In the genomic region with DNA sequence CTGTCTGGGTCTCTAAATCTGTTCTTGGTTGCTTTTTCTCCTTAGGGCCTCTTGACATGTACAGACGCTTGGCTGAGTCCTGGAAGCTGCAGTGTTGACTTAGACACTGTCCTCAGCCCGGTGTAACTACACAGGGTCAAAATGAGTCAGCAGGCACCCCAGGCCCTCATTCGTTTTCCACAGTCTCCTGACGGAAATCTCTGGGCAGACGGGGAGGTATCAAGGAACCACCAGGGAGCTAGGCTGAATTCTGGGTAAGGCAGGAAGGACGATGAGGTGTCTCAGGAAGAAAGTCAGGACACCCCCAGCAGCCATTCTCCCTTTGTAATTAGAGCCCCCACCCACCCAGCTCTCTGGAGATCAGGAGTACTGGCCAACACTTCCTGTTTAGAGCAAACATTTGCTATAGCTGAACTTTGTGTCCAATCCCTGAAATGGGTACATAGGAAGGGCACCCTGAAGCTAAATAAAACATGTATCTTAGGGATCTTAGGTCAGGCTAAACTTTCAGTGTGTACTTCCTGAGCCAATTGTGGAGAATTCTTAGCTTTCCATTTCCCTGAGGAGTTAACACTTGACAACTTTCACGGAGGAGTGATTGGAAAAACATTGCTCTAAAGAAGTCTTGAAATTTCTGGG, we compare ENCODE assay signal across 20 cellular contexts. TPM values are rescaled to one million over a fixed set of nuclear protein-coding genes. Genes with fewer than 3 reads are reported as not detected.
DNase-seq lines count a peak whose midpoint lies in the region; ATAC-seq and TF ChIP-seq lines count a peak whose summit lies in the region.
"Had no signal": no experiment of that assay in that cellular context is flagged by ENCODE, and none has a peak within 500 bp of the region (broad histone marks: within the 10 kb centered on the region; RNA-seq: fewer than 3 reads in every experiment).

No MANE protein-coding gene starts in this region.

- BruUV-seq in PC-9 (replicated peaks; lab: Mats Ljungman, UMichigan), result no TSS peak

- no peak overlapping the region for H3K4me2 ChIP-seq in PC-9
- H3K4me2 ChIP-seq: GM23338 had no signal

- no peaks in the 10 kb centered on the region for H3K79me2 ChIP-seq in PC-9 (ENCODE audit: low read depth)

- no peaks in the 10 kb centered on the region for H3K27me3 ChIP-seq in adrenal gland
- H3K27me3 ChIP-seq in esophagus muscularis mucosa, result peaks cover 0 to 7% (median 0%) of the 10 kb centered on the region in 4 donors
- no peaks in the 10 kb centered on the region for H3K27me3 ChIP-seq in right lobe of liver
- H3K27me3 ChIP-seq in PC-9 (ENCODE audit: insufficient read depth, low read depth), result no peaks in the 10 kb centered on the region
- H3K27me3 ChIP-seq: body of pancreas had no signal

- TF ChIP-seq CTCF in adrenal gland (IDR thresholded peaks at IDR 0.05), result no peak
- no peak for TF ChIP-seq CTCF in esophagus muscularis mucosa (IDR thresholded peaks at IDR 0.05)
- TF ChIP-seq CTCF in right lobe of liver (IDR thresholded peaks at IDR 0.05), result no peak
- no peak for TF ChIP-seq CTCF in PC-9 (conservative IDR thresholded peaks at IDR 0.05)

- no peaks in the 10 kb centered on the region for H4K20me1 ChIP-seq in PC-9 (ENCODE audit: insufficient read depth)

- no peak overlapping the region for H3K4me3 ChIP-seq in adrenal gland
- no peak overlapping the region for H3K4me3 ChIP-seq in esophagus muscularis mucosa
- H3K4me3 ChIP-seq in right lobe of liver, result no peak overlapping the region
- H3K4me3 ChIP-seq in PC-9, result no peak overlapping the region
- H3K4me3 ChIP-seq: body of pancreas, dorsolateral prefrontal cortex, GM23338, prostate gland had no signal

- H3K9me3 ChIP-seq in adrenal gland (replicated peaks in 1 of 3) (no peaks in the 10 kb centered on the region), esophagus muscularis mucosa (no peaks in the 10 kb centered on the region), right lobe of liver (no peaks in the 10 kb centered on the region), PC-9 (ENCODE audit: insufficient read depth, low read depth) (no peaks in the 10 kb centered on the region)
- H3K9me3 ChIP-seq: body of pancreas, prostate gland had no signal

- TF ChIP-seq POLR2A in adrenal gland (IDR thresholded peaks at IDR 0.05), result no peak
- TF ChIP-seq POLR2A in esophagus muscularis mucosa (IDR thresholded peaks at IDR 0.05; ENCODE audit: low read depth), result no peak
- no peak for TF ChIP-seq POLR2A in right lobe of liver (IDR thresholded peaks at IDR 0.05)

- no peak overlapping the region for H2AFZ ChIP-seq in PC-9
- H2AFZ ChIP-seq: GM23338 had no signal

- WGBS in adrenal gland, 4 donors, result 66 to 70% (median 69%) methylated on average over 7 of the region's 7 CpGs
- 68% methylated on average over 7 of the region's 7 CpGs for WGBS in esophagus muscularis mucosa
- WGBS in right lobe of liver (ENCODE audit: insufficient coverage, low coverage, low lambda C conversion rate, missing lambda C conversion rate), result 73% methylated on average over 7 of the region's 7 CpGs

- H3K4me1 ChIP-seq in adrenal gland (replicated peaks in 1 of 2), result peaks cover 0 to 16% of the 10 kb centered on the region in 2 donors
- H3K4me1 ChIP-seq in esophagus muscularis mucosa, result peaks cover 18 to 48% (median 24%) of the 10 kb centered on the region in 4 donors
- peaks cover 0 to 36% (median 1%) of the 10 kb centered on the region in 4 donors for H3K4me1 ChIP-seq in right lobe of liver
- peaks cover 11% of the 10 kb centered on the region; the same call in 1 of the 2 replicates for H3K4me1 ChIP-seq in PC-9 (replicated peaks; ENCODE audit: insufficient read depth)
- H3K4me1 ChIP-seq: body of pancreas, prostate gland had no signal

- TF ChIP-seq EP300 in esophagus muscularis mucosa (IDR thresholded peaks at IDR 0.05), result no peak

- H3F3A ChIP-seq in PC-9 (ENCODE audit: insufficient read depth, low read depth), result no peaks in the 10 kb centered on the region

- H3K27ac ChIP-seq in adrenal gland (peak overlapping the region in 2 of 5 donors; percentile 21 to 68), esophagus muscularis mucosa (replicated peaks in 1 of 4) (peak overlapping the region in 3 of 4 donors; percentile 12 to 49 (median 15)), right lobe of liver (peak overlapping the region in 1 of 3 donors; percentile 21), PC-9 (no peak overlapping the region)
- H3K27ac ChIP-seq: prostate gland had no signal

- ATAC-seq in right lobe of liver, result peak; percentile 38 to 73 (median 51)
- no peak for ATAC-seq in HG03378 (IDR thresholded peaks at IDR 0.05; ENCODE audit: unreplicated experiment)
- ATAC-seq: body of pancreas; GM23338; natural killer cell treated with Interleukin-12 subunit alpha and Interleukin-12 subunit beta and Interleukin-15 and Interleukin-18, amount 100 ng/mL, for 72 hours had no signal

- no peaks in the 10 kb centered on the region for H3K36me3 ChIP-seq in adrenal gland (replicated peaks in 1 of 2)
- no peaks in the 10 kb centered on the region for H3K36me3 ChIP-seq in esophagus muscularis mucosa
- no peaks in the 10 kb centered on the region for H3K36me3 ChIP-seq in right lobe of liver
- H3K36me3 ChIP-seq in PC-9 (ENCODE audit: low read depth), result no peaks in the 10 kb centered on the region
- H3K36me3 ChIP-seq: prostate gland had no signal

- H3K9me2 ChIP-seq in PC-9 (ENCODE audit: insufficient read depth), result no peaks in the 10 kb centered on the region

- CTCF ChIA-PET in PC-9 (lab: Charles Lee), result interaction anchor here (0.6 kb wide), 1 partner anchor 9 kb away, joined by 3 read pairs; no protein-coding TSS in a partner anchor

- DNase-seq in adrenal gland, result peak in 5 of 7 donors; percentile 23 to 63 (median 33)
- DNase-seq in esophagus muscularis mucosa (ENCODE audit: extremely low spot score), result no peak
- no peak for DNase-seq in right lobe of liver
- peak; percentile 54 for DNase-seq in smooth muscle cell of the brain vasculature (ENCODE audit: low read depth, low spot score)
- DNase-seq in PC-9, result no peak
- DNase-seq in GOT3 (lab: John Stamatoyannopoulos, UW), result no peak
- DNase-seq in stimulated activated CD4-positive, alpha-beta T cell treated with anti-CD3 and anti-CD28 coated beads, Interleukin-1b, Interleukin-23, amount 100 ng/mL, for 48 hours, result no peak
- DNase-seq: activated CD4-positive, alpha-beta T cell treated with anti-CD3 and anti-CD28 coated beads, Interleukin-2, amount 10 ng/mL, durations not matched to agents 7 days and 5 days; activated naive CD4-positive, alpha-beta T cell treated with anti-CD3 and anti-CD28 coated beads for 36 hours; body of pancreas; dorsolateral prefrontal cortex; immature natural killer cell; MM.1S; NCI-H1694 treated with DMSO at 0.1 percent for 48 hours; SHP77 had no signal

- POLR2A ChIA-PET in PC-9 (lab: Charles Lee; ENCODE audit: unreplicated experiment), result interaction anchor here (0.6 kb wide), 1 partner anchor 637 kb away, joined by 5 read pairs; no protein-coding TSS in a partner anchor

- intact Hi-C loops in adrenal gland (cut with DNase I), result no loop called here
- intact Hi-C loops in esophagus muscularis mucosa (cut with DNase I), result no loop called here
- intact Hi-C loops in right lobe of liver (cut with DNase I), result no loop called here
- intact Hi-C loops in PC-9 (cut with micrococcal nuclease; ENCODE audit: unreplicated experiment), result no loop called here

RNA-seq across cellular contexts. Expression of a gene that starts 23.9 kb away (rescaled TPM):
- 100 to 1,000 TPM; 124 to 307 (median 237) TPM for total RNA-seq in adrenal gland
- polyA plus RNA-seq in adrenal gland, result 100 to 1,000 TPM in 1 of 3 donors, 10 to 100 TPM in 2; 62.0 to 178 (median 65.2) TPM
- 100 to 1,000 TPM; 113 to 225 (median 183) TPM for total RNA-seq in esophagus muscularis mucosa
- total RNA-seq in right lobe of liver, result 100 to 1,000 TPM; 101 to 232 (median 170) TPM
- 127 and 163 TPM in 2 replicates for total RNA-seq in PC-9 (2021)
- polyA plus RNA-seq: IgD-negative memory B cell had no signal

Comparison
In these comparisons a context has a peak if more than half of its experiments do, and no peak if none do; other contexts are left out.
1. DNase-seq: peak in adrenal gland (5 of 7) and smooth muscle cell of the brain vasculature (single experiment); none in esophagus muscularis mucosa (single experiment), right lobe of liver (0 of 3), PC-9 (0 of 2), GOT3 (single experiment) and stimulated activated CD4-positive, alpha-beta T cell treated with anti-CD3 and anti-CD28 coated beads, Interleukin-1b, Interleukin-23, amount 100 ng/mL, for 48 hours (single experiment).